In the genomic region with DNA sequence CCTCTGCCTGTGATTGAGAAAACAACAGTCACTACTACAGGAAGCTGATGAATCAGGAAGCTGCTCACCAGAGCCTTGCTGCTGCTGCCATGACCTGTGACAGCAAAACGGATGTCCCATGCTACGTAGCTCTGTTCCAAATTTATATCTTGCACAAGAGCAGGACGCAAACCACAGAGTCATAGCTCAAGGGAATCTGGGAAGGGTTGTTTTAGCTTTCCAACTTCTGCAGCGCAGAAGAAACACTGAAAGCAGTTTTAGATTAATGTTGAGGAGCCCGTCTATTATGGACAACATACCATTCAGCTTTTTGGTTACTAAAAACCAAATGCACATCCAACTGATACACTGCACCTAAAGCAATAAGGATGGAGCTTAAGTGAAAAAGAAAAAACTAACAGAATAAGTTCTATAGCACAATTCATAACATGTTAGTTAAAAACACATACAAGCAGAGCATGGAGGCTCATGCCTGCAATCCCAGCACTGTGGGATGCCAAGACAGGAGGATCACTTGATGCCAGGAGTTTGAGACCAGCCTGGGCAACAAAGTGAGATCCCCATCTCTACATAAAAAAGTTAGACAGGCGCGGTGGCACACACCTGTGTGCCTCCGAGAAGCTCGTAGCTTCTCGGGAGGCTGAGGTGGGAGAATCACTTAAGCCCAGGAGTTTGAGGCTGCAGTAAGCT, we compare ENCODE assay signal across 9 cellular contexts. TPM values are rescaled to one million over a fixed set of nuclear protein-coding genes. Genes with fewer than 3 reads are reported as not detected.
DNase-seq lines count a peak whose midpoint lies in the region; ATAC-seq and TF ChIP-seq lines count a peak whose summit lies in the region.
"Had no signal": no experiment of that assay in that cellular context is flagged by ENCODE, and none has a peak within 500 bp of the region (broad histone marks: within the 10 kb centered on the region; RNA-seq: fewer than 3 reads in every experiment).

No MANE protein-coding gene starts in this region.

- H3K36me3 ChIP-seq in Peyer's patch, result no peaks in the 10 kb centered on the region
- no peaks in the 10 kb centered on the region for H3K36me3 ChIP-seq in adipocyte (ENCODE audit: control insufficient read depth, insufficient read depth, low read length, severe bottlenecking)

- H3K27ac ChIP-seq in Peyer's patch, result peak overlapping the region in 3 of 4 donors; percentile 28 to 52 (median 35)
- peak overlapping the region; percentile 60 for H3K27ac ChIP-seq in right cardiac atrium (ENCODE audit: low read length)
- H3K27ac ChIP-seq in skin epidermis, result peak overlapping the region in 15 of 21 experiments; percentile 16 to 74 (median 56)

- DNase-seq in GM13976 (ENCODE audit: low spot score), result peak; percentile 50
- DNase-seq in Peyer's patch, result peak in 2 of 3 donors; percentile 66 to 82
- peak; percentile 93 for DNase-seq in adipocyte (ENCODE audit: low read depth)
- DNase-seq in right cardiac atrium, result peak; percentile 80 to 86 (median 84)
- no peak for DNase-seq in NCI-H510A (lab: John Stamatoyannopoulos, UW)
- DNase-seq in NCI-H1105 treated with DMSO at 0.1 percent for 48 hours (lab: John Stamatoyannopoulos, UW), result no peak

- H3K9ac ChIP-seq in adipocyte (ENCODE audit: low read length), result peak overlapping the region; percentile 71

- no peak for TF ChIP-seq POLR2A in Peyer's patch (IDR thresholded peaks at IDR 0.05)

- TF ChIP-seq CTCF in GM13976 (IDR thresholded peaks at IDR 0.05; ENCODE audit: borderline replicate concordance, control extremely low read depth, extremely low read depth, insufficient read depth, missing control alignments) (no peak), Peyer's patch (IDR thresholded peaks at IDR 0.05) (no peak)

- H3K4me3 ChIP-seq in Peyer's patch (no peak overlapping the region), adipocyte (ENCODE audit: low read length) (peak overlapping the region; percentile 68), right cardiac atrium (ENCODE audit: low read length) (no peak overlapping the region), skin epidermis (peak overlapping the region in 1 of 7 experiments; percentile 1)

- WGBS in right cardiac atrium, result 54% methylated on average over 10 of the region's 10 CpGs

- intact Hi-C loops in right cardiac atrium (cut with DNase I), result no loop called here

- H3K4me1 ChIP-seq in Peyer's patch, result peaks cover 0 to 5% (median 0%) of the 10 kb centered on the region in 4 donors
- H3K4me1 ChIP-seq in adipocyte (ENCODE audit: control insufficient read depth, insufficient read depth, low read length), result peaks cover 8% of the 10 kb centered on the region
- no peaks in the 10 kb centered on the region for H3K4me1 ChIP-seq in right cardiac atrium (ENCODE audit: control insufficient read depth, insufficient read depth, low read length)

- H3K27me3 ChIP-seq in Peyer's patch (no peaks in the 10 kb centered on the region), adipocyte (replicated peaks; ENCODE audit: control insufficient read depth, insufficient read depth, low read length) (no peaks in the 10 kb centered on the region), right cardiac atrium (ENCODE audit: control insufficient read depth, insufficient read depth) (no peaks in the 10 kb centered on the region)

- H3K9me3 ChIP-seq in Peyer's patch (no peaks in the 10 kb centered on the region), adipocyte (ENCODE audit: control insufficient read depth, low read length) (no peaks in the 10 kb centered on the region), right cardiac atrium (ENCODE audit: control insufficient read depth, low read length) (no peaks in the 10 kb centered on the region)

- ATAC-seq in right cardiac atrium (peak; percentile 93 to 94), GM18517 (IDR thresholded peaks at IDR 0.05; ENCODE audit: unreplicated experiment) (no peak)

- in situ Hi-C loops in GM13976 (cut with MboI; ENCODE audit: low sequenced_read_pairs, unreplicated experiment), result no loop called here

RNA-seq across cellular contexts. Expression of gene ANKRD33, which starts 1.7 kb away (rescaled TPM):
- total RNA-seq in Peyer's patch (not detected), right cardiac atrium (not detected)
- not detected for polyA plus RNA-seq in right cardiac atrium
- total RNA-seq: T-helper 1 cell treated with Interleukin-12 subunit alpha and Interleukin-12 subunit beta and Interleukin-4 antibody, amounts not matched to agents 30 ng/mL and 1 ng/mL, for 36 hours had no signal

RNA-seq across cellular contexts. Expression of gene ACVRL1, which starts 21.1 kb away (rescaled TPM):
- total RNA-seq in Peyer's patch (100 to 1,000 TPM in 1 of 4 donors, 10 to 100 TPM in 3; 46.4 to 169 (median 56.8) TPM), right cardiac atrium (10 to 100 TPM; 19.8 to 38.8 (median 28.7) TPM)
- polyA plus RNA-seq in right cardiac atrium, result 18.7 TPM
- total RNA-seq: T-helper 1 cell treated with Interleukin-12 subunit alpha and Interleukin-12 subunit beta and Interleukin-4 antibody, amounts not matched to agents 30 ng/mL and 1 ng/mL, for 36 hours had no signal

RNA-seq across cellular contexts. Expression of gene FIGNL2, which starts 37.6 kb away (rescaled TPM):
- total RNA-seq in Peyer's patch, result under 1 TPM in 1 of 4 donors, not detected in 3; 0.19 TPM
- total RNA-seq in right cardiac atrium, result under 1 TPM; 0.25 to 0.39 (median 0.28) TPM
- polyA plus RNA-seq in right cardiac atrium, result 0.18 TPM

Comparison
In these comparisons a context has a peak if more than half of its experiments do, and no peak if none do; other contexts are left out.
1. DNase-seq: peak in GM13976 (single experiment), Peyer's patch (2 of 3), adipocyte (single experiment) and right cardiac atrium (3 of 3); none in NCI-H510A (single experiment) and NCI-H1105 treated with DMSO at 0.1 percent for 48 hours (single experiment).
2. Peak in every context shown above with its lines, with median percentiles within 50 percentile points of each other: H3K27ac ChIP-seq.